9 cellular contexts compared by ENCODE assay signal in genomic region chr1:94237291-94238226, GRCh38. TPM values are rescaled to one million over a fixed set of nuclear protein-coding genes. Genes with fewer than 3 reads are reported as not detected.
DNase-seq lines count a peak whose midpoint lies in the region; ATAC-seq, FAIRE-seq and TF ChIP-seq lines count a peak whose summit lies in the region.
"Had no signal": no experiment of that assay in that cellular context is flagged by ENCODE, and none has a peak within 500 bp of the region (broad histone marks: within the 10 kb centered on the region; RNA-seq: fewer than 3 reads in every experiment).

Gene ARHGAP29 (minus strand): TSS chr1:94237584. CDS start chr1:94231611, 5,973 bp downstream.

- H3K4me1 ChIP-seq in Caco-2 (peaks cover 48% of the 10 kb centered on the region), HUES6 (ENCODE audit: control insufficient read depth, insufficient read depth, low read length) (peaks cover 15% of the 10 kb centered on the region), K562 (replicated peaks in 1 of 2; ENCODE audit: control insufficient read depth in 2 of 2, insufficient read depth in 2 of 2, low read length in 2 of 2) (peaks cover 0 to 9% of the 10 kb centered on the region in 2 experiments; a peak in 2 of 5 replicates), sigmoid colon (peaks cover 0 to 17% (median 9%) of the 10 kb centered on the region in 4 donors)

- no peaks in the 10 kb centered on the region for H3K27me3 Mint-ChIP-seq in Caco-2 (ENCODE audit: insufficient read depth, unreplicated experiment)

- TSS peak; percentile 90 for BruUV-seq in Caco-2 (replicated peaks; lab: Mats Ljungman, UMichigan)
- no TSS peak for BruUV-seq in K562 (replicated peaks; lab: Mats Ljungman, UMichigan)

- H3K27me3 ChIP-seq in Caco-2 (replicated peaks; ENCODE audit: control insufficient read depth, insufficient read depth, low read length) (no peaks in the 10 kb centered on the region), HUES6 (ENCODE audit: control insufficient read depth, insufficient read depth, low read length) (peaks cover 45% of the 10 kb centered on the region), K562 (ENCODE audit: control insufficient read depth in 2 of 2, insufficient read depth in 2 of 2, low read length in 2 of 2) (peaks cover 0 to 19% of the 10 kb centered on the region in 2 experiments; a peak in 2 of 5 replicates), sigmoid colon (no peaks in the 10 kb centered on the region)

- H3K9ac ChIP-seq in HUES6 (ENCODE audit: low read length), result peak within 1 kb of the TSS; percentile 86
- no peak within 1 kb of the TSS for H3K9ac ChIP-seq in K562 (ENCODE audit: insufficient read depth in 1 of 2, low read depth in 2 of 2, low read length in 2 of 2)

- POLR2A ChIA-PET in Caco-2 (lab: Charles Lee) (interaction anchor here (0.5 to 1.7 kb wide), 10 partner anchors 9 to 226 kb away, joined by 3 to 9 read pairs (median 3); no protein-coding TSS in a partner anchor), K562 (lab: Yijun Ruan, JAX) (interaction anchor here (0.8 to 1.1 kb wide), 2 partner anchors 9 to 32 kb away, joined by 3 to 4 read pairs; no protein-coding TSS in a partner anchor)

- TF ChIP-seq RAD21 in K562 (CRISPR knock-in tag; conservative IDR thresholded peaks at IDR 0.05 in 1 of 2, IDR thresholded peaks at IDR 0.05 in 1 of 2), result no peak

- TF ChIP-seq CTCF in Caco-2 (IDR thresholded peaks at IDR 0.05; ENCODE audit: insufficient read depth in 1 of 2, low read depth in 1 of 2, low read length in 1 of 2, severe bottlenecking in 1 of 2, unreplicated experiment in 1 of 2) (no peak), K562 (IDR thresholded peaks at IDR 0.05 in 2 of 3, conservative IDR thresholded peaks at IDR 0.05 in 1 of 3; ENCODE audit: insufficient read depth in 2 of 3, low read depth in 1 of 3, low read length in 3 of 3) (no peak), sigmoid colon (IDR thresholded peaks at IDR 0.05) (no peak)

- intact Hi-C loops in Caco-2 (cut with micrococcal nuclease; ENCODE audit: unreplicated experiment), result loop anchor here (1.0 to 2.0 kb wide), 3 partner anchors 10 to 121 kb away; no protein-coding TSS in a partner anchor
- intact Hi-C loops in K562 (cut with micrococcal nuclease), result no loop called here
- intact Hi-C loops in sigmoid colon (cut with DNase I), result loop anchor here (2.0 to 10.0 kb wide), 4 partner anchors 90 to 393 kb away; partner anchors contain the start of gene ABCD3

- DNase-seq in Caco-2 (peak; percentile 88 to 92), SK-N-DZ (ENCODE audit: low spot score) (peak; percentile 82), K562 (ENCODE audit: extremely low read depth in 1 of 4, low spot score in 3 of 4) (peak; percentile 49 to 79 (median 76)), sigmoid colon (peak; percentile 87), OCI-M1 (lab: John Stamatoyannopoulos, UW) (no peak)

- H4K20me1 ChIP-seq in K562 (replicated peaks; ENCODE audit: control insufficient read depth, insufficient read depth, low read length), result no peaks in the 10 kb centered on the region

- H3K9me3 Mint-ChIP-seq in Caco-2 (ENCODE audit: unreplicated experiment), result no peaks in the 10 kb centered on the region

- ATAC-seq in GM21360 (IDR thresholded peaks at IDR 0.05; ENCODE audit: unreplicated experiment) (peak; percentile 91), K562 (peak; percentile 100)

- peaks cover 41% of the 10 kb centered on the region for H3K4me1 Mint-ChIP-seq in Caco-2 (ENCODE audit: low read depth, unreplicated experiment)

- WGBS in K562 (ENCODE audit: insufficient coverage, low coverage, missing lambda C conversion rate), result 19% methylated on average over 20 of the region's 88 CpGs
- 4 to 6% methylated on average over 88 of the region's 88 CpGs for WGBS in sigmoid colon, 2 donors

- H3K4me3 Mint-ChIP-seq in Caco-2 (ENCODE audit: unreplicated experiment), result peak within 1 kb of the TSS; percentile 88

- H3K27ac Mint-ChIP-seq in Caco-2 (ENCODE audit: unreplicated experiment), result peak within 1 kb of the TSS; percentile 85

- peak within 1 kb of the TSS; percentile 63; the same call in 1 of the 2 replicates for H2AFZ ChIP-seq in K562 (ENCODE audit: low read depth, low read length)

- FAIRE-seq in K562 (lab: Jason Lieb, UNC), result no peak
- FAIRE-seq: TTC549 had no signal

- TF ChIP-seq POLR2A in K562 (conservative IDR thresholded peaks at IDR 0.05) (no peak), sigmoid colon (IDR thresholded peaks at IDR 0.05) (no peak)

- peaks cover 20% of the 10 kb centered on the region for H3K36me3 Mint-ChIP-seq in Caco-2 (ENCODE audit: insufficient read depth, unreplicated experiment)

- H3K9me3 ChIP-seq in Caco-2 (no peaks in the 10 kb centered on the region), HUES6 (ENCODE audit: control insufficient read depth, insufficient read depth, low read depth, low read length) (peaks cover 2% of the 10 kb centered on the region; the same call in 1 of the 2 replicates), K562 (replicated peaks; ENCODE audit: control insufficient read depth, insufficient read depth, low read depth, low read length) (no peaks in the 10 kb centered on the region), sigmoid colon (no peaks in the 10 kb centered on the region)

- peak within 1 kb of the TSS; percentile 55; the same call in 1 of the 2 replicates for H3K4me2 ChIP-seq in K562 (ENCODE audit: insufficient read depth, low read length)

- CTCF ChIA-PET in Caco-2 (lab: Charles Lee) (interaction anchor here (0.6 to 3.3 kb wide), 11 partner anchors 42 to 192 kb away, joined by 3 to 22 read pairs (median 5); no protein-coding TSS in a partner anchor), K562 (lab: Yijun Ruan, JAX; ENCODE audit: low intra/inter-chr PET ratio) (no interaction called here)

- H3K79me2 ChIP-seq in K562 (ENCODE audit: control insufficient read depth, insufficient read depth, low read length), result no peaks in the 10 kb centered on the region

- H3K9me1 ChIP-seq in K562 (ENCODE audit: control insufficient read depth, insufficient read depth, low read length), result no peaks in the 10 kb centered on the region

- in situ Hi-C loops in K562 (cut with MboI), result no loop called here

- H3K4me3 ChIP-seq in Caco-2 (ENCODE audit: low read depth, low read length) (peak within 1 kb of the TSS; percentile 81), HUES6 (ENCODE audit: low read depth, low read length) (peak within 1 kb of the TSS; percentile 96), K562 (0 out of 2 replicates have a peak within 1 kb of the TSS, but pooled peaks have one; percentile 15), iPS-11a (ENCODE audit: low read depth, low read length) (peak within 1 kb of the TSS; percentile 79), sigmoid colon (peak within 1 kb of the TSS; percentile 68 to 96 (median 88))

- no peaks in the 10 kb centered on the region for H3K36me3 ChIP-seq in Caco-2 (ENCODE audit: control insufficient read depth, insufficient read depth, low read length)
- H3K36me3 ChIP-seq in HUES6 (ENCODE audit: control insufficient read depth, insufficient read depth, low read length), result no peaks in the 10 kb centered on the region
- no peaks in the 10 kb centered on the region for H3K36me3 ChIP-seq in K562 (ENCODE audit: control insufficient read depth, insufficient read depth, low read length)
- H3K36me3 ChIP-seq in sigmoid colon, result no peaks in the 10 kb centered on the region

- no peak within 1 kb of the TSS; the same call in 1 of the 2 replicates for H3K27ac ChIP-seq in HUES6 (ENCODE audit: low read depth, low read length)
- no peak within 1 kb of the TSS for H3K27ac ChIP-seq in K562 (ENCODE audit: extremely low read depth, low read depth, low read length)
- peak within 1 kb of the TSS; percentile 83 to 94 (median 88) for H3K27ac ChIP-seq in sigmoid colon

- TF ChIP-seq EP300 in K562 (IDR thresholded peaks at IDR 0.05; ENCODE audit: low read length) (no peak), sigmoid colon (IDR thresholded peaks at IDR 0.05) (no peak)

TF ChIP-seq in K562, 482 proteins besides CTCF, POLR2A, EP300 and RAD21 (continues in another document):
- 0 out of 2 replicates have a peak, but pooled peaks have one; percentile 12 for TF ChIP-seq CREM (IDR thresholded peaks at IDR 0.05; ENCODE audit: low read depth)
- TF ChIP-seq FOXA1 (IDR thresholded peaks at IDR 0.05; ENCODE audit: borderline replicate concordance), result no peak
- no peak for TF ChIP-seq NFXL1 (CRISPR knock-in tag; IDR thresholded peaks at IDR 0.05)
- no peak for TF ChIP-seq ZNF311 (CRISPR knock-in tag; IDR thresholded peaks at IDR 0.05)
- no peak for TF ChIP-seq ZKSCAN1 (IDR thresholded peaks at IDR 0.05; ENCODE audit: low read depth, low read length)
- peak in 1 of 2 experiments; percentile 37; a peak in 2 of 4 replicates for TF ChIP-seq NRF1 (conservative IDR thresholded peaks at IDR 0.05 in 1 of 2, IDR thresholded peaks at IDR 0.05 in 1 of 2)
- 0 out of 2 replicates have a peak, but pooled peaks have one; percentile 38 for TF ChIP-seq CTBP1 (IDR thresholded peaks at IDR 0.05; ENCODE audit: borderline replicate concordance)

RNA-seq across cellular contexts. Expression of gene ARHGAP29, which starts in this region (rescaled TPM):
- 30.3 and 31.4 TPM in 2 replicates for total RNA-seq in Caco-2 (2022)
- 13.4 and 13.5 TPM in 2 replicates for polyA plus RNA-seq in SK-N-DZ (2014; cell fraction: cytosol; rRNA removed)
- polyA plus RNA-seq in SK-N-DZ (2014; cell fraction: nucleus; rRNA removed), result 15.8 and 22.3 TPM in 2 replicates
- total RNA-seq in K562 (2011; cell fraction: chromatin; rRNA removed; ENCODE audit: low replicate concordance), result 0.25 TPM in 1 of 2 replicates, not detected in the other
- not detected in 2 replicates for total RNA-seq in K562 (2011; cell fraction: nucleolus; rRNA removed)
- not detected in 2 replicates for total RNA-seq in K562 (2011; cell fraction: nucleoplasm; rRNA removed)
- under 0.01 TPM in 1 of 2 replicates, not detected in the other for total RNA-seq in K562 (2014; rRNA removed)
- total RNA-seq in K562 (2014; rRNA removed; fragmentation: Illumina TruSeq; extraction: Trizol), result not detected in 2 replicates
- total RNA-seq in K562 (2015; rRNA removed; fragmentation: Illumina TruSeq; extraction: Trizol), result not detected in 2 replicates
- total RNA-seq in K562 (2021), result 0.13 TPM in 2 replicates
- 0.01 and 0.03 TPM in 2 replicates for polyA plus RNA-seq in K562 (2011; rRNA removed)
- 0.01 TPM in 2 replicates for polyA plus RNA-seq in K562 (2011; cell fraction: cytosol; rRNA removed)
- polyA plus RNA-seq in K562 (2011; cell fraction: nucleus; rRNA removed), result 0.03 and 0.06 TPM in 2 replicates
- not detected in 2 replicates for polyA plus RNA-seq in K562 (2012)
- not detected in 2 replicates for polyA plus RNA-seq in K562 (2014; fragmentation: Illumina TruSeq; extraction: Trizol)
- polyA plus RNA-seq in K562 (2014; fragmentation: Nextera tagmentation; extraction: Ambion mirVana), result under 1 TPM in 1 of 2 experiments, not detected in 1; 0.01 TPM
- polyA plus RNA-seq in K562 (2014; rRNA removed), result not detected in 2 replicates
- polyA minus RNA-seq in K562 (2011; rRNA and poly(A)+ RNA removed), result 0.06 TPM in 1 of 2 replicates, not detected in the other
- 0.18 TPM in 1 of 2 replicates, not detected in the other for polyA minus RNA-seq in K562 (2011; cell fraction: cytosol; rRNA and poly(A)+ RNA removed)
- polyA minus RNA-seq in K562 (2011; cell fraction: nucleus; rRNA and poly(A)+ RNA removed), result 0.11 TPM in 1 of 2 replicates, not detected in the other
- total RNA-seq in sigmoid colon, result 10 to 100 TPM; 23.2 to 48.2 (median 32.0) TPM
- 1 to 10 TPM; 1.2 to 3.6 (median 3.1) TPM for polyA plus RNA-seq in sigmoid colon

Comparison
In these comparisons a context has a peak if more than half of its experiments do, and no peak if none do; other contexts are left out.
1. RNA of gene ARHGAP29 (total RNA-seq): 23.2 to 48.2 TPM in sigmoid colon and 30.3 to 31.4 TPM in Caco-2; under 0.01 to 0.25 TPM in K562; every median in the first group is over 10 times any median in the second.
2. Peak in DNase-seq, ATAC-seq, H3K4me3 ChIP-seq and H3K4me2 ChIP-seq in K562; RNA of the gene not detected or under 1 TPM.
3. H3K4me3 ChIP-seq: peak in every context shown above with its lines; median percentile 96 in HUES6; 88 in sigmoid colon; 81 in Caco-2; 79 in iPS-11a; 15 in K562.
4. H3K27ac ChIP-seq: peak in sigmoid colon (4 of 4); none in HUES6 (single experiment) and K562 (single experiment).